8 cellular contexts compared by ENCODE assay signal in genomic region chr5:163509288-163510040, GRCh38. TPM values are rescaled to one million over a fixed set of nuclear protein-coding genes. Genes with fewer than 3 reads are reported as not detected.
A peak's percentile ranks its signal among the peaks of the same experiment; 100 is the strongest.
DNase-seq lines count a peak whose midpoint lies in the region; ATAC-seq and TF ChIP-seq lines count a peak whose summit lies in the region.

No MANE protein-coding gene starts in this region.

- no peak for TF ChIP-seq CTCF in RWPE1 (conservative IDR thresholded peaks at IDR 0.05; ENCODE audit: low read depth)

- no peaks in the 10 kb centered on the region for H3K9me3 ChIP-seq in neuronal stem cell (replicated peaks in 1 of 2; ENCODE audit: control insufficient read depth in 2 of 2, insufficient read depth in 1 of 2, low read depth in 1 of 2, low read length in 2 of 2)

- peaks cover 2% of the 10 kb centered on the region for H3K79me1 ChIP-seq in neuronal stem cell (ENCODE audit: low read depth, low read length)

- no peaks in the 10 kb centered on the region for H3K27me3 ChIP-seq in neuronal stem cell (ENCODE audit: control insufficient read depth in 3 of 3, insufficient read depth in 3 of 3, low read depth in 1 of 3, low read length in 3 of 3)

- H3K4me1 ChIP-seq in neuronal stem cell (ENCODE audit: control insufficient read depth in 2 of 2, insufficient read depth in 1 of 2, low read depth in 1 of 2, low read length in 2 of 2), result peaks cover 0 to 12% of the 10 kb centered on the region in 2 donors

- ATAC-seq in HG02678 (IDR thresholded peaks at IDR 0.05; ENCODE audit: unreplicated experiment), result no peak

- CTCF ChIA-PET in RWPE1 (lab: Yijun Ruan, JAX), result interaction anchor here (0.6 kb wide), 3 partner anchors 10 to 807 kb away, joined by 3 read pairs; no protein-coding TSS in a partner anchor

- POLR2A ChIA-PET in RWPE1 (lab: Yijun Ruan, JAX; ENCODE audit: low non-redundant PET), result interaction anchor here (0.6 to 1.3 kb wide), 2 partner anchors 42 to 49 kb away, joined by 3 to 4 read pairs; partner anchors contain the start of genes HMMR and NUDCD2

- H3K18ac ChIP-seq in neuronal stem cell (ENCODE audit: low read length), result no peak overlapping the region

- H3K4me3 ChIP-seq in GM08714 (ENCODE audit: low read length), result peak overlapping the region; percentile 60
- no peak overlapping the region for H3K4me3 ChIP-seq in neuronal stem cell (ENCODE audit: low read length in 2 of 2)

- no peak overlapping the region for H2BK5ac ChIP-seq in neuronal stem cell (ENCODE audit: low read length)

- H2BK15ac ChIP-seq in neuronal stem cell (ENCODE audit: low read length), result no peak overlapping the region

- 100% methylated on average over 1 of the region's 9 CpGs; no CpG with 5 or more reads in 1 of the 2 donors for WGBS in neuronal stem cell (ENCODE audit: extremely low coverage in 2 of 2, insufficient read length in 2 of 2, insufficient replicate concordance in 1 of 2), 2 donors

- H4K8ac ChIP-seq in neuronal stem cell (ENCODE audit: low read depth, low read length), result no peak overlapping the region

- no peak overlapping the region for H3K9ac ChIP-seq in neuronal stem cell (ENCODE audit: low read depth, low read length, poor library complexity)

- no peak overlapping the region for H2AK5ac ChIP-seq in neuronal stem cell (ENCODE audit: low read depth, low read length)

- peak; percentile 94 for DNase-seq in RWPE1 (ENCODE audit: low spot score)
- peak; percentile 78 for DNase-seq in epithelial cell of prostate (ENCODE audit: low read depth, low spot score)
- peak; percentile 43 for DNase-seq in pons (ENCODE audit: low spot score)
- no peak for DNase-seq in ecto neural progenitor cell (ENCODE audit: low spot score)
- DNase-seq in neuronal stem cell (ENCODE audit: low spot score), result no peak
- DNase-seq in cortex of kidney (lab: John Stamatoyannopoulos, UW), result no peak

- H2BK120ac ChIP-seq in neuronal stem cell (ENCODE audit: low read depth, low read length), result no peak overlapping the region

- H3K36me3 ChIP-seq in neuronal stem cell (replicated peaks in 1 of 2; ENCODE audit: control insufficient read depth in 2 of 2, insufficient read depth in 2 of 2, low read length in 2 of 2), result peaks cover 8 to 59% of the 10 kb centered on the region in 2 donors

- H2AFZ ChIP-seq in neuronal stem cell (ENCODE audit: low read length), result no peak overlapping the region

- H4K91ac ChIP-seq in neuronal stem cell (ENCODE audit: low read depth, low read length, poor library complexity), result no peak overlapping the region

- no peak overlapping the region for H3K14ac ChIP-seq in neuronal stem cell (ENCODE audit: low read length)

- no peak overlapping the region for H3K4ac ChIP-seq in neuronal stem cell (ENCODE audit: low read length)

- H2BK12ac ChIP-seq in neuronal stem cell (ENCODE audit: low read length), result no peak overlapping the region

- no peak overlapping the region for H3K23ac ChIP-seq in neuronal stem cell (ENCODE audit: low read depth, low read length, poor library complexity)

- H3K4me2 ChIP-seq in neuronal stem cell (ENCODE audit: insufficient read depth, low read length, poor library complexity, severe bottlenecking), result no peak overlapping the region

- H3K27ac ChIP-seq in RWPE1 (no peak overlapping the region), epithelial cell of prostate (peak overlapping the region; percentile 85), neuronal stem cell (replicated peaks; ENCODE audit: low read length) (no peak overlapping the region)

RNA-seq across cellular contexts. Expression of gene MAT2B, which starts 4.0 kb away (rescaled TPM):
- 51.7 TPM for polyA plus RNA-seq in neuronal stem cell (2013, experiment 1 of 2)
- polyA plus RNA-seq in neuronal stem cell (2013, experiment 2 of 2), result 51.0 TPM

RNA-seq across cellular contexts. Expression of gene HMMR, which starts 49.0 kb away (rescaled TPM):
- 82.4 TPM for polyA plus RNA-seq in neuronal stem cell (2013, experiment 1 of 2)
- polyA plus RNA-seq in neuronal stem cell (2013, experiment 2 of 2), result 76.0 TPM

RNA-seq across cellular contexts. Expression of gene NUDCD2, which starts 49.6 kb away (rescaled TPM):
- 48.5 TPM for polyA plus RNA-seq in neuronal stem cell (2013, experiment 1 of 2)
- 48.3 TPM for polyA plus RNA-seq in neuronal stem cell (2013, experiment 2 of 2)

Comparison
In these comparisons a context has a peak if more than half of its experiments do, and no peak if none do; other contexts are left out.
1. DNase-seq: peak in RWPE1 (single experiment), epithelial cell of prostate (single experiment) and pons (single experiment); none in ecto neural progenitor cell (single experiment), neuronal stem cell (single experiment) and cortex of kidney (single experiment).